ENCODE assay signal across 1 cellular context in genomic region chr1:153629343-153629665, GRCh38.
TF ChIP-seq lines count a peak whose summit lies in the region.

No MANE protein-coding gene starts in this region.

TF ChIP-seq in IMR-90, 13 proteins besides CTCF, POLR2A, EP300 and RAD21:
- TF ChIP-seq FOS (IDR thresholded peaks at IDR 0.05; ENCODE audit: low read depth, low read length): no peak
- no peak for TF ChIP-seq CEBPB (IDR thresholded peaks at IDR 0.05; ENCODE audit: low read depth, low read length)
- no peak for TF ChIP-seq RFX5 (IDR thresholded peaks at IDR 0.05; ENCODE audit: low read depth, low read length)
- no peak for TF ChIP-seq RCOR1 (IDR thresholded peaks at IDR 0.05; ENCODE audit: insufficient replicate concordance, low read length)
- TF ChIP-seq MAFK (IDR thresholded peaks at IDR 0.05; ENCODE audit: low read depth, low read length): no peak
- no peak for TF ChIP-seq ELK1 (IDR thresholded peaks at IDR 0.05; ENCODE audit: borderline replicate concordance, low read depth, low read length)
- no peak for TF ChIP-seq CHD1 (IDR thresholded peaks at IDR 0.05; ENCODE audit: low read depth, low read length)
- TF ChIP-seq MAZ (IDR thresholded peaks at IDR 0.05; ENCODE audit: borderline replicate concordance, low read depth, low read length): no peak
- TF ChIP-seq SMC3 (IDR thresholded peaks at IDR 0.05; ENCODE audit: low read depth, low read length): no peak
